Comparison of ENCODE assay signal across 13 cellular contexts in genomic region chr5:81140461-81140860, GRCh38.
"Had no signal": no experiment of that assay in that cellular context is flagged by ENCODE, and none has a peak within 500 bp of the region (broad histone marks: within the 10 kb centered on the region; RNA-seq: fewer than 3 reads in every experiment).

No MANE protein-coding gene starts in this region.

- H3K27ac ChIP-seq: adrenal gland, ovary had no signal

- ATAC-seq: left colon had no signal

- H3K4me3 Mint-ChIP-seq: nephron progenitor cell had no signal

- H3K27me3 ChIP-seq: adrenal gland, ovary, tibial nerve had no signal

- H3K4me1 Mint-ChIP-seq: nephron progenitor cell had no signal

- H3K4me1 ChIP-seq: adrenal gland had no signal

- DNase-seq: activated CD4-positive, alpha-beta T cell treated with anti-CD3 and anti-CD28 coated beads, Interleukin-2, amount 50 U/mL, for 4 hours; activated CD4-positive, CD25-positive, alpha-beta regulatory T cell treated with anti-CD3 and anti-CD28 coated beads, Interleukin-2, amount 50 U/mL, for 72 hours; activated naive CD4-positive, alpha-beta T cell treated with anti-CD3 and anti-CD28 coated beads, Interleukin-2, amount 50 U/mL, for 16 hours; activated T-cell treated with anti-CD3 and anti-CD28 coated beads, Interleukin-2, amount 50 U/mL, for 1 hour; cerebellar nuclear complex; erythroblast; nephron progenitor cell; stimulated activated CD4-positive, alpha-beta T cell treated with anti-CD3 and anti-CD28 coated beads, Interleukin-15, amount 100 ng/mL, for 24 hours; T-helper 9 cell had no signal

- H3K9me3 ChIP-seq: adrenal gland, ovary had no signal

- H3K27ac Mint-ChIP-seq: nephron progenitor cell had no signal
